Comparison of ENCODE assay signal across 9 cellular contexts in genomic region chr1:98054367-98054701, GRCh38.
A peak's percentile ranks its signal among the peaks of the same experiment; 100 is the strongest.
DNase-seq lines count a peak whose midpoint lies in the region; ATAC-seq and TF ChIP-seq lines count a peak whose summit lies in the region.
"Had no signal": no experiment of that assay in that cellular context is flagged by ENCODE, and none has a peak within 500 bp of the region (broad histone marks: within the 10 kb centered on the region; RNA-seq: fewer than 3 reads in every experiment).

No MANE protein-coding gene starts in this region.

- WGBS in right lobe of liver (ENCODE audit: insufficient coverage, low coverage, low lambda C conversion rate, missing lambda C conversion rate): 19% methylated on average over 5 of the region's 11 CpGs

- CTCF ChIA-PET in activated naive CD4-positive, alpha-beta T cell treated with anti-CD3 and anti-CD28 coated beads for 36 hours (lab: Charles Lee): interaction anchor here (0.8 to 1.4 kb wide), 6 partner anchors 11 to 1094 kb away, joined by 3 to 5 read pairs (median 4); no protein-coding TSS in a partner anchor

- no peak overlapping the region for H3K27ac ChIP-seq in right lobe of liver
- no peak overlapping the region for H3K27ac ChIP-seq in tibial artery

- no peak for TF ChIP-seq CTCF in right lobe of liver (IDR thresholded peaks at IDR 0.05)
- TF ChIP-seq CTCF in tibial artery (IDR thresholded peaks at IDR 0.05): no peak

- ATAC-seq in activated naive CD8-positive, alpha-beta T cell treated with anti-CD3 and anti-CD28 coated beads, Interleukin-2, amount 50 U/mL, for 24 hours: no peak
- ATAC-seq in right lobe of liver (no peak), GM21576 (IDR thresholded peaks at IDR 0.05; ENCODE audit: unreplicated experiment) (no peak)

- DNase-seq in activated naive CD4-positive, alpha-beta T cell treated with anti-CD3 and anti-CD28 coated beads for 36 hours: no peak
- DNase-seq in activated naive CD4-positive, alpha-beta T cell treated with Interleukin-2 at 50 U/mL for 16 hours: no peak
- no peak for DNase-seq in activated naive CD8-positive, alpha-beta T cell treated with anti-CD3 and anti-CD28 coated beads, Interleukin-2, amount 50 U/mL, for 24 hours
- DNase-seq in right lobe of liver: no peak
- DNase-seq in tibial artery: no peak
- DNase-seq in head of caudate nucleus: no peak
- no peak for DNase-seq in NCI-H510A (lab: John Stamatoyannopoulos, UW)

- peaks cover 52% of the 10 kb centered on the region for H3K27me3 Mint-ChIP-seq in activated naive CD4-positive, alpha-beta T cell treated with anti-CD3 and anti-CD28 coated beads for 36 hours (ENCODE audit: low read depth)
- peaks cover 65% of the 10 kb centered on the region for H3K27me3 Mint-ChIP-seq in activated naive CD8-positive, alpha-beta T cell treated with anti-CD3 and anti-CD28 coated beads, Interleukin-2, amount 50 U/mL, for 24 hours

- H3K36me3 Mint-ChIP-seq in activated naive CD4-positive, alpha-beta T cell treated with anti-CD3 and anti-CD28 coated beads for 36 hours (ENCODE audit: low read depth): no peaks in the 10 kb centered on the region
- H3K36me3 Mint-ChIP-seq in activated naive CD8-positive, alpha-beta T cell treated with anti-CD3 and anti-CD28 coated beads, Interleukin-2, amount 50 U/mL, for 24 hours (ENCODE audit: low read depth): no peaks in the 10 kb centered on the region
- H3K36me3 Mint-ChIP-seq: CD4-positive, CD25-positive, alpha-beta regulatory T cell had no signal

- H3K4me1 ChIP-seq in right lobe of liver (peaks cover 0 to 4% (median 0%) of the 10 kb centered on the region in 4 donors), tibial artery (peaks cover 0 to 17% (median 7%) of the 10 kb centered on the region in 4 donors)

- intact Hi-C loops in activated naive CD4-positive, alpha-beta T cell treated with anti-CD3 and anti-CD28 coated beads for 36 hours (cut with micrococcal nuclease): loop anchor here (2.0 to 5.0 kb wide), 4 partner anchors 262 to 1653 kb away; no protein-coding TSS in a partner anchor
- intact Hi-C loops in right lobe of liver (cut with DNase I) (no loop called here), tibial artery (cut with DNase I; ENCODE audit: low total_unique reads) (no loop called here), head of caudate nucleus (cut with DNase I) (loop anchor here (10.0 kb wide), 1 partner anchor 130 kb away; the partner anchor contains the start of gene DPYD)

- TF ChIP-seq POLR2A in right lobe of liver (IDR thresholded peaks at IDR 0.05): no peak

- H3K27me3 ChIP-seq in right lobe of liver: no peaks in the 10 kb centered on the region
- peaks cover 2 to 39% of the 10 kb centered on the region in 2 donors for H3K27me3 ChIP-seq in tibial artery

- peaks cover 13% of the 10 kb centered on the region for H3K4me1 Mint-ChIP-seq in activated naive CD4-positive, alpha-beta T cell treated with anti-CD3 and anti-CD28 coated beads for 36 hours (ENCODE audit: low read depth)
- H3K4me1 Mint-ChIP-seq in activated naive CD8-positive, alpha-beta T cell treated with anti-CD3 and anti-CD28 coated beads, Interleukin-2, amount 50 U/mL, for 24 hours: peaks cover 16% of the 10 kb centered on the region

- no peaks in the 10 kb centered on the region for H3K36me3 ChIP-seq in right lobe of liver
- H3K36me3 ChIP-seq in tibial artery: no peaks in the 10 kb centered on the region

- H3K4me3 Mint-ChIP-seq in activated naive CD4-positive, alpha-beta T cell treated with anti-CD3 and anti-CD28 coated beads for 36 hours: peak overlapping the region; percentile 1
- H3K4me3 Mint-ChIP-seq in activated naive CD8-positive, alpha-beta T cell treated with anti-CD3 and anti-CD28 coated beads, Interleukin-2, amount 50 U/mL, for 24 hours: peak overlapping the region; percentile 72

- H3K9me3 Mint-ChIP-seq in activated naive CD4-positive, alpha-beta T cell treated with anti-CD3 and anti-CD28 coated beads for 36 hours: no peaks in the 10 kb centered on the region
- no peaks in the 10 kb centered on the region for H3K9me3 Mint-ChIP-seq in activated naive CD8-positive, alpha-beta T cell treated with anti-CD3 and anti-CD28 coated beads, Interleukin-2, amount 50 U/mL, for 24 hours

- H3K4me3 ChIP-seq in right lobe of liver: peak overlapping the region in 2 of 3 donors; percentile 58 to 59
- peak overlapping the region; percentile 46 to 59 for H3K4me3 ChIP-seq in tibial artery

- H3K27ac Mint-ChIP-seq in activated naive CD4-positive, alpha-beta T cell treated with anti-CD3 and anti-CD28 coated beads for 36 hours: no peak overlapping the region
- no peak overlapping the region for H3K27ac Mint-ChIP-seq in activated naive CD8-positive, alpha-beta T cell treated with anti-CD3 and anti-CD28 coated beads, Interleukin-2, amount 50 U/mL, for 24 hours
- H3K27ac Mint-ChIP-seq: CD4-positive, CD25-positive, alpha-beta regulatory T cell had no signal

- H3K9me3 ChIP-seq in right lobe of liver (no peaks in the 10 kb centered on the region), tibial artery (no peaks in the 10 kb centered on the region)

Comparison
In these comparisons a context has a peak if more than half of its experiments do, and no peak if none do; other contexts are left out.
1. intact Hi-C loops: an anchor here in activated naive CD4-positive, alpha-beta T cell treated with anti-CD3 and anti-CD28 coated beads for 36 hours (2.0 to 5.0 kb wide) and head of caudate nucleus (10.0 kb wide); none called in right lobe of liver and tibial artery.